ENCODE assay signal across 13 cellular contexts in genomic region chr4:55431710-55432336, GRCh38.
"Had no signal": no experiment of that assay in that cellular context is flagged by ENCODE, and none has a peak within 500 bp of the region (broad histone marks: within the 10 kb centered on the region; RNA-seq: fewer than 3 reads in every experiment).

No MANE protein-coding gene starts in this region.

- DNase-seq: activated CD4-positive, alpha-beta T cell treated with anti-CD3 and anti-CD28 coated beads, Interleukin-2, amount 50 U/mL, for 48 hours; activated CD4-positive, CD25-positive, alpha-beta regulatory T cell treated with anti-CD3 and anti-CD28 coated beads, Interleukin-2, amount 50 U/mL, for 72 hours; activated CD8-positive, alpha-beta memory T cell treated with anti-CD3 and anti-CD28 coated beads, Interleukin-2, amount 50 U/mL, for 48 hours; activated naive CD4-positive, alpha-beta T cell treated with Interleukin-2 at 50 U/mL for 16 hours; amygdala; dermis blood vessel endothelial cell; endodermal cell; islet precursor cell; left ventricle myocardium inferior; retina; stimulated activated CD4-positive, alpha-beta T cell treated with anti-CD3 and anti-CD28 coated beads, Interleukin-4, amount 100 ng/mL, for 24 hours had no signal

- H3K4me3 Mint-ChIP-seq: brain, endodermal cell had no signal

- H3K9me3 Mint-ChIP-seq: brain, endodermal cell had no signal

- H3K9me3 ChIP-seq: left ventricle myocardium inferior had no signal

- FAIRE-seq: urothelium cell line had no signal

- H3K4me1 Mint-ChIP-seq: brain had no signal

- H3K4me3 ChIP-seq: left ventricle myocardium inferior had no signal

- H3K27ac ChIP-seq: left ventricle myocardium inferior had no signal

- H3K27me3 Mint-ChIP-seq: brain had no signal
